8 cellular contexts compared by ENCODE assay signal in genomic region chrX:39730671-39731389, GRCh38.
DNase-seq lines count a peak whose midpoint lies in the region; ATAC-seq and TF ChIP-seq lines count a peak whose summit lies in the region.

No MANE protein-coding gene starts in this region.

- CTCF ChIA-PET in HEK293T (lab: Yijun Ruan, JAX) = interaction anchor here (0.6 to 1.2 kb wide), 10 partner anchors 11 to 221 kb away, joined by 3 to 9 read pairs (median 3); no protein-coding TSS in a partner anchor

- peaks cover 5% of the 10 kb centered on the region for H3K4me1 ChIP-seq in CD4-positive, CD25-positive, alpha-beta regulatory T cell (ENCODE audit: control insufficient read depth, insufficient read depth, low read length, poor library complexity, severe bottlenecking)
- H3K4me1 ChIP-seq in RWPE2 (ENCODE audit: insufficient read depth, poor library complexity, severe bottlenecking) = no peaks in the 10 kb centered on the region

- peaks cover 0 to 8% (median 3%) of the 10 kb centered on the region in 4 donors for H3K4me1 Mint-ChIP-seq in CD4-positive, CD25-positive, alpha-beta regulatory T cell
- peaks cover 23% of the 10 kb centered on the region for H3K4me1 Mint-ChIP-seq in glutamatergic neuron (ENCODE audit: low read depth, unreplicated experiment)
- H3K4me1 Mint-ChIP-seq in osteocyte (ENCODE audit: unreplicated experiment) = peaks cover 41% of the 10 kb centered on the region
- peaks cover 27% of the 10 kb centered on the region for H3K4me1 Mint-ChIP-seq in type B pancreatic cell (ENCODE audit: unreplicated experiment)

- peak overlapping the region in 2 of 4 donors; percentile 64 to 65 for H3K4me3 Mint-ChIP-seq in CD4-positive, CD25-positive, alpha-beta regulatory T cell
- H3K4me3 Mint-ChIP-seq in glutamatergic neuron (ENCODE audit: unreplicated experiment) (peak overlapping the region; percentile 68), osteocyte (ENCODE audit: unreplicated experiment) (no peak overlapping the region), type B pancreatic cell (peak overlapping the region; percentile 57)

- no peaks in the 10 kb centered on the region for H3K27me3 ChIP-seq in CD4-positive, CD25-positive, alpha-beta regulatory T cell (ENCODE audit: control insufficient read depth, insufficient read depth, low read length)
- H3K27me3 ChIP-seq in RWPE2 (ENCODE audit: insufficient read depth, poor library complexity, severe bottlenecking) = no peaks in the 10 kb centered on the region

- TF ChIP-seq CTCF in RWPE2 (IDR thresholded peaks at IDR 0.05; ENCODE audit: poor library complexity, severe bottlenecking) (peak; percentile 51), glutamatergic neuron (IDR thresholded peaks at IDR 0.05; ENCODE audit: partially characterized antibody, unreplicated experiment) (peak; percentile 17), osteocyte (IDR thresholded peaks at IDR 0.05) (peak; percentile 72), type B pancreatic cell (conservative IDR thresholded peaks at IDR 0.05) (peak; percentile 62)

- H3K4me3 ChIP-seq in CD4-positive, CD25-positive, alpha-beta regulatory T cell (ENCODE audit: low read depth, low read length) = no peak overlapping the region
- H3K4me3 ChIP-seq in RWPE2 (ENCODE audit: severe bottlenecking) = no peak overlapping the region

- peak overlapping the region in 2 of 3 donors; percentile 43 to 57 for H3K27ac Mint-ChIP-seq in CD4-positive, CD25-positive, alpha-beta regulatory T cell
- H3K27ac Mint-ChIP-seq in glutamatergic neuron (ENCODE audit: unreplicated experiment) (peak overlapping the region; percentile 94), osteocyte (ENCODE audit: unreplicated experiment) (peak overlapping the region; percentile 79), type B pancreatic cell (peak overlapping the region; percentile 52)

- no peaks in the 10 kb centered on the region for H3K9me3 ChIP-seq in CD4-positive, CD25-positive, alpha-beta regulatory T cell (ENCODE audit: control insufficient read depth in 2 of 2, low read length in 2 of 2)
- no peaks in the 10 kb centered on the region for H3K9me3 ChIP-seq in RWPE2 (ENCODE audit: severe bottlenecking)

- peaks cover 13% of the 10 kb centered on the region for H3K27me3 Mint-ChIP-seq in CD4-positive, CD25-positive, alpha-beta regulatory T cell
- H3K27me3 Mint-ChIP-seq in glutamatergic neuron (ENCODE audit: unreplicated experiment) (peaks cover 5% of the 10 kb centered on the region), osteocyte (ENCODE audit: unreplicated experiment) (no peaks in the 10 kb centered on the region), type B pancreatic cell (no peaks in the 10 kb centered on the region)

- ATAC-seq in CD4-positive, CD25-positive, alpha-beta regulatory T cell (ENCODE audit: low read depth in 2 of 2) = peak; percentile 64 to 75
- peak; percentile 49; the same call in 1 of the 3 replicates for ATAC-seq in RWPE2 (ENCODE audit: low read depth)

- no peaks in the 10 kb centered on the region for H3K36me3 ChIP-seq in CD4-positive, CD25-positive, alpha-beta regulatory T cell (ENCODE audit: control insufficient read depth, insufficient read depth, low read length)
- H3K36me3 ChIP-seq in RWPE2 (ENCODE audit: low read depth) = no peaks in the 10 kb centered on the region

- no peaks in the 10 kb centered on the region for H3K36me3 Mint-ChIP-seq in CD4-positive, CD25-positive, alpha-beta regulatory T cell
- no peaks in the 10 kb centered on the region for H3K36me3 Mint-ChIP-seq in glutamatergic neuron (ENCODE audit: unreplicated experiment)
- no peaks in the 10 kb centered on the region for H3K36me3 Mint-ChIP-seq in osteocyte (ENCODE audit: unreplicated experiment)
- no peaks in the 10 kb centered on the region for H3K36me3 Mint-ChIP-seq in type B pancreatic cell

- POLR2A ChIA-PET in HEK293T (lab: Yijun Ruan, JAX) = interaction anchor here (0.7 to 1.6 kb wide), 4 partner anchors 24 to 377 kb away, joined by 3 to 5 read pairs (median 3); no protein-coding TSS in a partner anchor

- peaks cover 0 to 3% (median 0%) of the 10 kb centered on the region in 7 donors for H3K9me3 Mint-ChIP-seq in CD4-positive, CD25-positive, alpha-beta regulatory T cell
- H3K9me3 Mint-ChIP-seq in glutamatergic neuron (ENCODE audit: unreplicated experiment) (peaks cover 10% of the 10 kb centered on the region), osteocyte (ENCODE audit: unreplicated experiment) (no peaks in the 10 kb centered on the region), type B pancreatic cell (no peaks in the 10 kb centered on the region)

- no peak overlapping the region for H3K27ac ChIP-seq in CD4-positive, CD25-positive, alpha-beta regulatory T cell (ENCODE audit: insufficient read depth, low read length, poor library complexity, severe bottlenecking)
- H3K27ac ChIP-seq in RWPE2 (ENCODE audit: poor library complexity, severe bottlenecking) = no peak overlapping the region

- DNase-seq in CD4-positive, CD25-positive, alpha-beta regulatory T cell = peak; percentile 19 to 60 (median 48)
- peak; percentile 78 for DNase-seq in HEK293T (ENCODE audit: extremely low spot score)
- DNase-seq in RWPE2 (ENCODE audit: low spot score) = no peak
- peak; percentile 59 for DNase-seq in activated naive CD4-positive, alpha-beta T cell treated with Interleukin-2 at 50 U/mL for 16 hours
- peak; percentile 67 for DNase-seq in glutamatergic neuron
- DNase-seq in osteocyte (ENCODE audit: extremely low spot score, unreplicated experiment) = peak; percentile 87
- no peak for DNase-seq in type B pancreatic cell (ENCODE audit: extremely low spot score, unreplicated experiment)
- no peak for DNase-seq in NCI-H128 (lab: John Stamatoyannopoulos, UW; ENCODE audit: unreplicated experiment)

TF ChIP-seq in HEK293T, 16 proteins besides CTCF, POLR2A, EP300 and RAD21:
- TF ChIP-seq ARNT (IDR thresholded peaks at IDR 0.05) (0 out of 2 replicates have a peak, but pooled peaks have one; percentile 16), PKNOX1 (IDR thresholded peaks at IDR 0.05) (peak; percentile 93), SP1 (IDR thresholded peaks at IDR 0.05) (no peak), L3MBTL2 (conservative IDR thresholded peaks at IDR 0.05) (peak; percentile 79), FOXM1 (IDR thresholded peaks at IDR 0.05; ENCODE audit: borderline replicate concordance) (0 out of 2 replicates have a peak, but pooled peaks have one; percentile 46)

Comparison
In these comparisons a context has a peak if more than half of its experiments do, and no peak if none do; other contexts are left out.
1. DNase-seq: peak in CD4-positive, CD25-positive, alpha-beta regulatory T cell (3 of 3), HEK293T (single experiment), activated naive CD4-positive, alpha-beta T cell treated with Interleukin-2 at 50 U/mL for 16 hours (single experiment), glutamatergic neuron (single experiment) and osteocyte (single experiment); none in RWPE2 (single experiment), type B pancreatic cell (single experiment) and NCI-H128 (single experiment).
2. CTCF ChIP-seq: peak in every context shown above with its lines; median percentile 72 in osteocyte; 62 in type B pancreatic cell; 51 in RWPE2; 17 in glutamatergic neuron.
3. Peak in every context shown above with its lines, with median percentiles within 50 percentile points of each other: H3K27ac Mint-ChIP-seq.